Comparison of ENCODE assay signal across 8 cellular contexts in the genomic region with DNA sequence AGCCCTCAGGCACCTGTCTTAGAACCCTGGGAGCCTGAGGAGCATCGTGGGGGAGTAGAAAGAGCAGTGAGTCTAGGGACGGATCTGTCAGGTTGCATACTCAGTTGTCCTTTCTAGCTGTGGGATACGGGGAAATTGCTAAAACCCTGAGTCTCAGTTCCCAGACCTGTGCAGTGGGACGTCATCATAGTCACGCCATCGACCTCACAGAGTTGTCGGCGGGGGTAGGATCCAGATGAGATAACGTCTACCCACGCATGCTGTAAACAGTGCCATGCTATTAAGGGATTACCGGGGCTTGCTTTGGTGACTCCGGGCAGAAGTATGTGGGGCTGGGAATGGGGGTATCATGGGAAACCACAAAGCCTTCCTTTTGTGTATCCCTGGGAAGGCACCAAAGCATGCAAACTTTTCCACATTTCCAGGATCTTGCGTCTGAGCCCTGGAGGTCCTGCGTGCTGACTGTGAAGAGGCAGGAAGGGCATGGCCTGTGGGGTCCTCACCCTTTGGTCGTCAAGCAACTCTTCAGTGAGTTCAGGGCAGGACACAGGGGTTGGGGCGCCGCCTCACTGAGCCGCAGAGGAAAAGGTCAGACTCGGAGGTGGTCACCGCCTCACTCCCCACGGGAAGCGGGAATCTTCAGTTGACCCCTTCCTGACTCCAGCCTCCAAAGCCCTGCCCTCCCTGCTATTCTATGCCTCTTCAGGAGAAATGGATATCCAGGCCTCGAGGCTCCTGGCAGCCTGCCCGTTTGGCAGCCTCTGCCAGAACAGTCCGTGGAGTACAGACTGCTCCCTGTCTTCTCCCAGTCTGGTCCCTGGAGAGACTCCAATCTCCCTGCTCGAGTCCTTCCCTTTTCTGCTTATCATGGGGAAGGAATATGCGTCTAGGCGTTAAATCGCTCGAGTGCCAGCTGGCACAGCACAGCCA.
DNase-seq lines count a peak whose midpoint lies in the region; ATAC-seq and TF ChIP-seq lines count a peak whose summit lies in the region.

No MANE protein-coding gene starts in this region.

- H3K27me3 ChIP-seq in skeletal muscle satellite cell (ENCODE audit: control insufficient read depth, insufficient read depth, low read length) = no peaks in the 10 kb centered on the region

- peaks cover 24% of the 10 kb centered on the region for H3K4me1 ChIP-seq in skeletal muscle satellite cell (ENCODE audit: control insufficient read depth, insufficient read depth, low read length)

- TF ChIP-seq CTCF in AG04449 (IDR thresholded peaks at IDR 0.05; ENCODE audit: insufficient read depth, low read length, missing control alignments) (no peak), astrocyte of the spinal cord (IDR thresholded peaks at IDR 0.05; ENCODE audit: low read depth, low read length) (no peak)

- no peaks in the 10 kb centered on the region for H3K36me3 ChIP-seq in skeletal muscle satellite cell (ENCODE audit: insufficient read depth, low read length)

- peak; percentile 99 for DNase-seq in AG04449 (ENCODE audit: low read depth, low spot score)
- peak; percentile 38 for DNase-seq in NCI-H187 treated with DMSO at 0.1 percent for 48 hours (lab: John Stamatoyannopoulos, UW)
- peak; percentile 96 for DNase-seq in astrocyte of the spinal cord (ENCODE audit: low read depth, low spot score)
- peak; percentile 75 to 84 for DNase-seq in hippocampal formation (lab: John Stamatoyannopoulos, UW)
- DNase-seq in HT-29 (ENCODE audit: low spot score) = no peak
- DNase-seq in activated CD4-positive, alpha-beta T cell treated with anti-CD3 and anti-CD28 coated beads, Interleukin-2, amount 50 U/mL, for 4 hours = no peak

- in situ Hi-C loops in astrocyte of the spinal cord (cut with HindIII; ENCODE audit: low sequenced_read_pairs) = no loop called here

- ATAC-seq in GM21576 (IDR thresholded peaks at IDR 0.05; ENCODE audit: unreplicated experiment) = no peak

- peak overlapping the region; percentile 78 for H3K4me2 ChIP-seq in skeletal muscle satellite cell (ENCODE audit: low read length)

- H3K9ac ChIP-seq in skeletal muscle satellite cell (ENCODE audit: low read depth, low read length) = peak overlapping the region; percentile 93

- POLR2A ChIA-PET in AG04449 (lab: Yijun Ruan, JAX) = interaction anchor here (0.6 to 3.4 kb wide), 6 partner anchors 129 to 290 kb away, joined by 3 to 51 read pairs (median 4); no protein-coding TSS in a partner anchor

- no peaks in the 10 kb centered on the region for H3K9me3 ChIP-seq in skeletal muscle satellite cell (replicated peaks; ENCODE audit: low read length)

- H3K4me3 ChIP-seq in AG04449 (ENCODE audit: low read depth, low read length) = peak overlapping the region; percentile 21
- H3K4me3 ChIP-seq in astrocyte of the spinal cord (ENCODE audit: low read depth, low read length) = peak overlapping the region; percentile 1
- H3K4me3 ChIP-seq in skeletal muscle satellite cell (ENCODE audit: low read length) = peak overlapping the region; percentile 55

- CTCF ChIA-PET in AG04449 (lab: Yijun Ruan, JAX) = interaction anchor here (0.8 to 8.6 kb wide), 42 partner anchors 7 to 1224 kb away, joined by 3 to 175 read pairs (median 6); a partner anchor contains a TSS

Comparison
In these comparisons a context has a peak if more than half of its experiments do, and no peak if none do; other contexts are left out.
1. DNase-seq: peak in AG04449 (single experiment), NCI-H187 treated with DMSO at 0.1 percent for 48 hours (single experiment), astrocyte of the spinal cord (single experiment) and hippocampal formation (2 of 2); none in HT-29 (single experiment) and activated CD4-positive, alpha-beta T cell treated with anti-CD3 and anti-CD28 coated beads, Interleukin-2, amount 50 U/mL, for 4 hours (0 of 2).
2. H3K4me3 ChIP-seq: peak in every context shown above with its lines; median percentile 55 in skeletal muscle satellite cell; 21 in AG04449; 1 in astrocyte of the spinal cord.